In genomic region chr1:53461329-53462044, GRCh38 we compare ENCODE assay signal across 1 cellular context.
TF ChIP-seq lines count a peak whose summit lies in the region.

No MANE protein-coding gene starts in this region.

TF ChIP-seq in GM23338, 12 proteins besides CTCF, POLR2A, EP300 and RAD21 (continued from another document):
- TF ChIP-seq ZNF462 (CRISPR knock-in tag; IDR thresholded peaks at IDR 0.05): no peak
- TF ChIP-seq EZH2 (IDR thresholded peaks at IDR 0.05; ENCODE audit: low read depth, unreplicated experiment): no peak
- TF ChIP-seq ETS1 (IDR thresholded peaks at IDR 0.05): no peak
- TF ChIP-seq ZNF331 (CRISPR knock-in tag; IDR thresholded peaks at IDR 0.05; ENCODE audit: low read depth): no peak
- TF ChIP-seq STAT1 (IDR thresholded peaks at IDR 0.05; ENCODE audit: unreplicated experiment): no peak
- no peak for TF ChIP-seq ZNF114 (CRISPR knock-in tag; IDR thresholded peaks at IDR 0.05)
